In genomic region chr12:50558970-50559369, GRCh38 we compare ENCODE assay signal across 32 cellular contexts.
"Had no signal": no experiment of that assay in that cellular context is flagged by ENCODE, and none has a peak within 500 bp of the region (broad histone marks: within the 10 kb centered on the region; RNA-seq: fewer than 3 reads in every experiment).

No MANE protein-coding gene starts in this region.

- H3K27me3 ChIP-seq: esophagus muscularis mucosa, foreskin keratinocyte, heart right ventricle, ovary, sigmoid colon, tibial nerve had no signal

- H3K9me3 Mint-ChIP-seq: activated naive CD4-positive, alpha-beta T cell treated with anti-CD3 and anti-CD28 coated beads, Interleukin-2, amount 10 ng/mL, durations not matched to agents 7 days and 5 days; activated T-helper 1 cell treated with anti-CD3 and anti-CD28 coated beads, Interleukin-12 subunit alpha, Interleukin-12 subunit beta, Interleukin-2, Interleukin-4 antibody, amounts not matched to agents 30 ng/mL and 10 ng/mL and 1 ng/mL, durations not matched to agents 14 hours and 24 hours and 36 hours; nephron progenitor cell; stimulated activated effector memory CD8-positive, alpha-beta T cell treated with anti-CD3 and anti-CD28 coated beads, Interleukin-12 subunit alpha, Interleukin-12 subunit beta, amount 100 ng/mL, for 72 hours had no signal

- H3K27me3 Mint-ChIP-seq: activated naive CD4-positive, alpha-beta T cell treated with anti-CD3 and anti-CD28 coated beads, Interleukin-2, amount 10 ng/mL, durations not matched to agents 7 days and 5 days; activated naive CD8-positive, alpha-beta T cell treated with anti-CD3 and anti-CD28 coated beads, Interleukin-2, amount 50 U/mL, for 24 hours; T-helper 17 cell had no signal

- H3K9me3 ChIP-seq: esophagus muscularis mucosa, heart right ventricle, left ventricle myocardium inferior, mucosa of descending colon, ovary, prostate gland, sigmoid colon, tibial nerve had no signal

- H3K36me3 ChIP-seq: esophagus muscularis mucosa, left ventricle myocardium inferior, ovary, prostate gland, sigmoid colon, tibial nerve, WERI-Rb-1 had no signal

- H3K36me3 Mint-ChIP-seq: stimulated activated effector memory CD8-positive, alpha-beta T cell treated with anti-CD3 and anti-CD28 coated beads, Interleukin-12 subunit alpha, Interleukin-12 subunit beta, amount 100 ng/mL, for 72 hours had no signal

- DNase-seq: activated CD4-positive, alpha-beta T cell treated with anti-CD3 and anti-CD28 coated beads for 48 hours; activated CD4-positive, alpha-beta T cell treated with anti-CD3 and anti-CD28 coated beads, Interleukin-2, amount 50 U/mL, for 48 hours; activated CD8-positive, alpha-beta memory T cell treated with anti-CD3 and anti-CD28 coated beads, Interleukin-2, amount 50 U/mL, for 4 hours; activated effector memory CD4-positive, alpha-beta T cell treated with anti-CD3 and anti-CD28 coated beads, Interleukin-2, amount 50 U/mL, for 16 hours; activated naive CD4-positive, alpha-beta T cell treated with anti-CD3 and anti-CD28 coated beads, Interleukin-2, amount 10 ng/mL, durations not matched to agents 7 days and 5 days; activated naive CD8-positive, alpha-beta T cell treated with anti-CD3 and anti-CD28 coated beads, Interleukin-2, amount 50 U/mL, for 24 hours; activated T-cell treated with anti-CD3 and anti-CD28 coated beads, Interleukin-2, amount 50 U/mL, for 1 hour; amygdala; caudate nucleus; effector CD4-positive, alpha-beta T cell; foreskin keratinocyte; heart right ventricle; kidney glomerular epithelial cell; left ventricle myocardium inferior; mesendoderm; mucosa of descending colon; nephron progenitor cell; ovary; retina; sigmoid colon; small intestine; stimulated activated CD4-positive, alpha-beta T cell treated with anti-CD3 and anti-CD28 coated beads, Interleukin-4, amount 100 ng/mL, for 24 hours; T-helper 17 cell; T1000; WERI-Rb-1 had no signal

- H3K27ac ChIP-seq: esophagus muscularis mucosa, foreskin keratinocyte, heart right ventricle, left ventricle myocardium inferior, ovary, prostate gland, sigmoid colon, WERI-Rb-1 had no signal

- H3K27ac Mint-ChIP-seq: activated naive CD4-positive, alpha-beta T cell treated with anti-CD3 and anti-CD28 coated beads, Interleukin-2, amount 10 ng/mL, durations not matched to agents 7 days and 5 days; activated naive CD8-positive, alpha-beta T cell treated with anti-CD3 and anti-CD28 coated beads, Interleukin-2, amount 50 U/mL, for 24 hours; activated T-helper 1 cell treated with anti-CD3 and anti-CD28 coated beads, Interleukin-12 subunit alpha, Interleukin-12 subunit beta, Interleukin-2, Interleukin-4 antibody, amounts not matched to agents 30 ng/mL and 10 ng/mL and 1 ng/mL, durations not matched to agents 14 hours and 24 hours and 36 hours; nephron progenitor cell; stimulated activated effector memory CD8-positive, alpha-beta T cell treated with anti-CD3 and anti-CD28 coated beads, Interleukin-12 subunit alpha, Interleukin-12 subunit beta, amount 100 ng/mL, for 72 hours had no signal

- H3K4me3 ChIP-seq: esophagus muscularis mucosa, heart right ventricle, left ventricle myocardium inferior, lung, mucosa of descending colon, ovary, prostate gland, sigmoid colon, tibial nerve had no signal

- ATAC-seq: activated CD4-positive, CD25-positive, alpha-beta regulatory T cell treated with anti-CD3 and anti-CD28 coated beads, Interleukin-2, amount 50 U/mL, for 24 hours; activated naive CD8-positive, alpha-beta T cell treated with anti-CD3 and anti-CD28 coated beads, Interleukin-2, amount 50 U/mL, for 24 hours; foreskin keratinocyte; heart right ventricle; mucosa of descending colon; stimulated activated effector memory CD8-positive, alpha-beta T cell treated with anti-CD3 and anti-CD28 coated beads, Interleukin-12 subunit alpha, Interleukin-12 subunit beta, amount 100 ng/mL, for 72 hours; T-helper 17 cell had no signal

- H3K4me3 Mint-ChIP-seq: activated naive CD4-positive, alpha-beta T cell treated with anti-CD3 and anti-CD28 coated beads, Interleukin-2, amount 10 ng/mL, durations not matched to agents 7 days and 5 days; activated naive CD8-positive, alpha-beta T cell treated with anti-CD3 and anti-CD28 coated beads, Interleukin-2, amount 50 U/mL, for 24 hours; activated T-helper 1 cell treated with anti-CD3 and anti-CD28 coated beads, Interleukin-12 subunit alpha, Interleukin-12 subunit beta, Interleukin-2, Interleukin-4 antibody, amounts not matched to agents 30 ng/mL and 10 ng/mL and 1 ng/mL, durations not matched to agents 14 hours and 24 hours and 36 hours; nephron progenitor cell; stimulated activated effector memory CD8-positive, alpha-beta T cell treated with anti-CD3 and anti-CD28 coated beads, Interleukin-12 subunit alpha, Interleukin-12 subunit beta, amount 100 ng/mL, for 72 hours; T-helper 17 cell had no signal
